9 cellular contexts compared by ENCODE assay signal in the genomic region with DNA sequence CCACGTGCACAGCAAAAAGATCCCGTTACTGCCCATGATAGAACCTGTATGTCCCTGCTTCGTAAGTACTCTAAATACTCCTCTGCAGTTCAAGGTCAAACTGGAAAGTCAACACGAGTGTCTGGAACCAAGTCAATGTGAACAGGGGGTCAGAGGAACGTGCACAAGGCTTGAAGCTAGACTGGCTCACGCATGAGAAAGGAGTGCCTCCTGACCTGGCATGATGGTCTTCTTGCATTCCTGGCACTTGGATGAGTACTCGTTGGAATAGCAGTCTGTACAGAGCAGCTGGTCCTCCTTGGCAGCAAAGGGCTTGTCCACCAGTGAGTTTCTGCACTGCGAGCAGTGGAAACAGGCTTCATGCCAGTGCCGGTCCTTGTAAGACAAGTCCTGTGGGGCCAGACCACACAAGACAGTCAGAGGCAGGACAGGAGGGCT. TPM values are rescaled to one million over a fixed set of nuclear protein-coding genes. Genes with fewer than 3 reads are reported as not detected.
DNase-seq lines count a peak whose midpoint lies in the region; ATAC-seq and TF ChIP-seq lines count a peak whose summit lies in the region.
"Had no signal": no experiment of that assay in that cellular context is flagged by ENCODE, and none has a peak within 500 bp of the region (broad histone marks: within the 10 kb centered on the region; RNA-seq: fewer than 3 reads in every experiment).

No MANE protein-coding gene starts in this region.

- POLR2A ChIA-PET in activated CD4-positive, alpha-beta T cell treated with anti-CD3 and anti-CD28 coated beads, Interleukin-2, amount 10 ng/mL, durations not matched to agents 7 days and 5 days (lab: Charles Lee) = no interaction called here
- POLR2A ChIA-PET in CD8-positive, alpha-beta T cell (lab: Charles Lee) = no interaction called here

- H3K4me3 Mint-ChIP-seq in activated CD4-positive, alpha-beta T cell treated with anti-CD3 and anti-CD28 coated beads, Interleukin-2, amount 10 ng/mL, durations not matched to agents 7 days and 5 days = no peak overlapping the region
- no peak overlapping the region for H3K4me3 Mint-ChIP-seq in CD8-positive, alpha-beta T cell

- TF ChIP-seq POLR2A in adrenal gland (IDR thresholded peaks at IDR 0.05) = no peak

- no peak for ATAC-seq in CD8-positive, alpha-beta T cell

- no peak for TF ChIP-seq CTCF in adrenal gland (IDR thresholded peaks at IDR 0.05)
- TF ChIP-seq CTCF in CD8-positive, alpha-beta T cell (IDR thresholded peaks at IDR 0.05) = no peak

- peak overlapping the region in 4 of 5 donors; percentile 46 to 94 (median 80) for H3K27ac ChIP-seq in adrenal gland
- H3K27ac ChIP-seq in layer of hippocampus (ENCODE audit: low read depth, low read length) = peak overlapping the region; percentile 9
- H3K27ac ChIP-seq in urinary bladder (ENCODE audit: low read depth) = peak overlapping the region; percentile 55
- no peak overlapping the region for H3K27ac ChIP-seq in CD8-positive, alpha-beta T cell (ENCODE audit: low read depth, low read length)

- no peak for DNase-seq in activated CD4-positive, alpha-beta T cell treated with anti-CD3 and anti-CD28 coated beads, Interleukin-2, amount 10 ng/mL, durations not matched to agents 7 days and 5 days
- no peak for DNase-seq in activated CD4-positive, alpha-beta T cell treated with anti-CD3 and anti-CD28 coated beads, Interleukin-2, amount 50 U/mL, for 48 hours
- DNase-seq in adrenal gland (peak in 6 of 7 donors; percentile 49 to 77 (median 60)), NCI-H1436 (lab: John Stamatoyannopoulos, UW) (no peak)
- DNase-seq in stimulated activated CD4-positive, alpha-beta T cell treated with anti-CD3 and anti-CD28 coated beads, Interleukin-12 subunit alpha, Interleukin-12 subunit beta, amount 100 ng/mL, for 4 hours = no peak
- DNase-seq in CD8-positive, alpha-beta T cell = no peak
- DNase-seq: GOT3 had no signal

- no peaks in the 10 kb centered on the region for H3K9me3 ChIP-seq in adrenal gland (replicated peaks in 1 of 3)
- H3K9me3 ChIP-seq in CD8-positive, alpha-beta T cell (ENCODE audit: low read length) = no peaks in the 10 kb centered on the region

- no peaks in the 10 kb centered on the region for H3K27me3 Mint-ChIP-seq in activated CD4-positive, alpha-beta T cell treated with anti-CD3 and anti-CD28 coated beads, Interleukin-2, amount 10 ng/mL, durations not matched to agents 7 days and 5 days
- peaks cover 2% of the 10 kb centered on the region for H3K27me3 Mint-ChIP-seq in CD8-positive, alpha-beta T cell (ENCODE audit: low read depth)

- peaks cover 2% of the 10 kb centered on the region for H3K36me3 Mint-ChIP-seq in activated CD4-positive, alpha-beta T cell treated with anti-CD3 and anti-CD28 coated beads, Interleukin-2, amount 10 ng/mL, durations not matched to agents 7 days and 5 days (ENCODE audit: low read depth)
- H3K36me3 Mint-ChIP-seq in CD8-positive, alpha-beta T cell = peaks cover 3% of the 10 kb centered on the region

- intact Hi-C loops in adrenal gland (cut with DNase I) = loop anchor here (5.0 kb wide), 2 partner anchors 144 to 149 kb away; no protein-coding TSS in a partner anchor
- intact Hi-C loops in CD8-positive, alpha-beta T cell (cut with DNase I, micrococcal nuclease) = no loop called here

- peaks cover 18% of the 10 kb centered on the region for H3K4me1 Mint-ChIP-seq in activated CD4-positive, alpha-beta T cell treated with anti-CD3 and anti-CD28 coated beads, Interleukin-2, amount 10 ng/mL, durations not matched to agents 7 days and 5 days
- H3K4me1 Mint-ChIP-seq in CD8-positive, alpha-beta T cell (ENCODE audit: low read depth) = peaks cover 11% of the 10 kb centered on the region

- peak overlapping the region; percentile 36 for H3K27ac Mint-ChIP-seq in activated CD4-positive, alpha-beta T cell treated with anti-CD3 and anti-CD28 coated beads, Interleukin-2, amount 10 ng/mL, durations not matched to agents 7 days and 5 days
- H3K27ac Mint-ChIP-seq in CD8-positive, alpha-beta T cell = no peak overlapping the region

- no peaks in the 10 kb centered on the region for H3K9me3 Mint-ChIP-seq in activated CD4-positive, alpha-beta T cell treated with anti-CD3 and anti-CD28 coated beads, Interleukin-2, amount 10 ng/mL, durations not matched to agents 7 days and 5 days
- no peaks in the 10 kb centered on the region for H3K9me3 Mint-ChIP-seq in CD8-positive, alpha-beta T cell

- H3K27me3 ChIP-seq in adrenal gland (no peaks in the 10 kb centered on the region), layer of hippocampus (ENCODE audit: control insufficient read depth, insufficient read depth, low read length) (no peaks in the 10 kb centered on the region)
- H3K27me3 ChIP-seq in CD8-positive, alpha-beta T cell (ENCODE audit: insufficient read depth, low read length) = no peaks in the 10 kb centered on the region

- H3K4me3 ChIP-seq in adrenal gland = no peak overlapping the region
- no peak overlapping the region for H3K4me3 ChIP-seq in urinary bladder (ENCODE audit: low read depth, low read length)
- H3K4me3 ChIP-seq in CD8-positive, alpha-beta T cell (ENCODE audit: low read depth, low read length) = no peak overlapping the region

- 41 to 51% (median 48%) methylated on average over 7 to 9 of the region's 9 CpGs for WGBS in adrenal gland, 4 donors
- WGBS in urinary bladder = 34% methylated on average over 9 of the region's 9 CpGs

- H3K36me3 ChIP-seq in adrenal gland (replicated peaks in 1 of 2) = peaks cover 0 to 40% of the 10 kb centered on the region in 2 donors
- no peaks in the 10 kb centered on the region for H3K36me3 ChIP-seq in urinary bladder (ENCODE audit: insufficient read depth)
- H3K36me3 ChIP-seq in CD8-positive, alpha-beta T cell (ENCODE audit: insufficient read depth, low read length) = no peaks in the 10 kb centered on the region

- CTCF ChIA-PET in activated CD4-positive, alpha-beta T cell treated with anti-CD3 and anti-CD28 coated beads, Interleukin-2, amount 10 ng/mL, durations not matched to agents 7 days and 5 days (lab: Charles Lee) = no interaction called here
- CTCF ChIA-PET in CD8-positive, alpha-beta T cell (lab: Charles Lee) = interaction anchor here (6.6 kb wide), 1 partner anchor 147 kb away, joined by 51 read pairs; no protein-coding TSS in a partner anchor

- H3K4me1 ChIP-seq in adrenal gland (replicated peaks in 1 of 2) = peaks cover 13 to 39% of the 10 kb centered on the region in 2 donors
- peaks cover 4% of the 10 kb centered on the region for H3K4me1 ChIP-seq in urinary bladder (ENCODE audit: insufficient read depth)
- peaks cover 6% of the 10 kb centered on the region for H3K4me1 ChIP-seq in CD8-positive, alpha-beta T cell (ENCODE audit: insufficient read depth, low read length)

RNA-seq across cellular contexts. Expression of gene FHL2, which starts 25.5 kb away (rescaled TPM):
- 1 to 10 TPM; 3.6 TPM for total RNA-seq in activated CD4-positive, alpha-beta T cell treated with anti-CD3 and anti-CD28 coated beads, Interleukin-2, amount 10 ng/mL, durations not matched to agents 7 days and 5 days
- total RNA-seq in adrenal gland (100 to 1,000 TPM in 6 of 8 donors, 10 to 100 TPM in 2; 41.2 to 213 (median 138) TPM), urinary bladder (48.4 TPM)
- polyA plus RNA-seq in adrenal gland (10 to 100 TPM; 43.8 to 54.9 (median 50.8) TPM), urinary bladder (95.1 TPM)
- total RNA-seq in CD8-positive, alpha-beta T cell = under 1 TPM; 0.38 to 0.64 TPM

RNA-seq across cellular contexts. Expression of gene C2orf49, which starts 36.0 kb away (rescaled TPM):
- total RNA-seq in activated CD4-positive, alpha-beta T cell treated with anti-CD3 and anti-CD28 coated beads, Interleukin-2, amount 10 ng/mL, durations not matched to agents 7 days and 5 days = 10 to 100 TPM; 23.5 to 24.5 TPM
- total RNA-seq in adrenal gland = 10 to 100 TPM in 6 of 8 donors, 1 to 10 TPM in 2; 9.3 to 18.6 (median 16.0) TPM
- polyA plus RNA-seq in adrenal gland = 10 to 100 TPM in 1 of 3 donors, 1 to 10 TPM in 2; 5.9 to 17.8 (median 7.4) TPM
- total RNA-seq in urinary bladder = 28.0 TPM
- 16.1 TPM for polyA plus RNA-seq in urinary bladder
- total RNA-seq in CD8-positive, alpha-beta T cell = 10 to 100 TPM; 27.8 to 28.9 TPM

RNA-seq across cellular contexts. Expression of gene TGFBRAP1, which starts 43.8 kb away (rescaled TPM):
- total RNA-seq in activated CD4-positive, alpha-beta T cell treated with anti-CD3 and anti-CD28 coated beads, Interleukin-2, amount 10 ng/mL, durations not matched to agents 7 days and 5 days = 10 to 100 TPM; 20.5 to 21.4 TPM
- 10 to 100 TPM; 21.1 to 29.7 (median 24.1) TPM for total RNA-seq in adrenal gland
- 10 to 100 TPM in 1 of 3 donors, 1 to 10 TPM in 2; 5.1 to 13.7 (median 6.2) TPM for polyA plus RNA-seq in adrenal gland
- total RNA-seq in urinary bladder = 13.9 TPM
- 12.1 TPM for polyA plus RNA-seq in urinary bladder
- 10 to 100 TPM; 16.1 to 16.3 TPM for total RNA-seq in CD8-positive, alpha-beta T cell

Comparison
In these comparisons a context has a peak if more than half of its experiments do, and no peak if none do; other contexts are left out.
1. DNase-seq: peak in adrenal gland (6 of 7); none in activated CD4-positive, alpha-beta T cell treated with anti-CD3 and anti-CD28 coated beads, Interleukin-2, amount 10 ng/mL, durations not matched to agents 7 days and 5 days (single experiment), activated CD4-positive, alpha-beta T cell treated with anti-CD3 and anti-CD28 coated beads, Interleukin-2, amount 50 U/mL, for 48 hours (0 of 2), stimulated activated CD4-positive, alpha-beta T cell treated with anti-CD3 and anti-CD28 coated beads, Interleukin-12 subunit alpha, Interleukin-12 subunit beta, amount 100 ng/mL, for 4 hours (single experiment), CD8-positive, alpha-beta T cell (0 of 7) and NCI-H1436 (single experiment).
2. RNA of gene FHL2, which starts 25.5 kb away (total RNA-seq): 41.2 to 213 TPM in adrenal gland and 48.4 TPM in urinary bladder (single experiment); 3.6 TPM in activated CD4-positive, alpha-beta T cell treated with anti-CD3 and anti-CD28 coated beads, Interleukin-2, amount 10 ng/mL, durations not matched to agents 7 days and 5 days and 0.38 to 0.64 TPM in CD8-positive, alpha-beta T cell; every median in the first group is over 4 times any median in the second.
3. intact Hi-C loops: an anchor here in adrenal gland (5.0 kb wide); none called in CD8-positive, alpha-beta T cell.